Comparison of ENCODE assay signal across 1 cellular context in the genomic region with DNA sequence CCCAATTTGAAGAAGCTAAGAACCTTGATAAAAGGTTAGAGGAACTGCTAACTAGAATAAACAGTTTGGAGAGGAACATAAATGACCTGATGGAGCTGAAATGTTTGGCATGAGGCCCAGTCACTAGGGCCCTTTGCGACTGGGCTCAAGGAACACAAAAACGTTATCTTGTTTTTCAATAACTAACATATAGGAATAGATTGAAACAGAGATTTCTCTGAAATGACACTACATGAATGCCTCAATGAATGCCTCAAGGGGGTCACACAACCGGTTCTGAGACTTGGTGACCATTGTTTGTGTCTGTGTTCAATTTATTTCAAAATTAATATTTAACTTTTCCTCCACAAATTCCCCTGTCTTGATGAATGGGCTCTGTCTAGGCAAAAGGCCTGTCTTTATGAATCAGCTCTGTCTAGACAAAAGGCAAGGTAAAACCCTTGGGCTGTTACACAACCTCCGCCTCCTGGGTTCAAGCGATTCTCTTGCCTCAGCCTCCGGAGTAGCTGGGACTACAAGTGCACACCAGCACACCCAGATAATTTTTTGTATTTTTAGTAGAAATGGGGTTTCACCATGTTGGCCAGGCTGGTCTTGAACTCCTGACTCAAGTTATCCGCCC.
TF ChIP-seq lines count a peak whose summit lies in the region.

No MANE protein-coding gene starts in this region.

TF ChIP-seq in WTC11, 78 proteins besides CTCF, POLR2A, EP300 and RAD21 (continued from another document):
- TF ChIP-seq ZBTB21 (CRISPR knock-in tag; IDR thresholded peaks at IDR 0.05; ENCODE audit: borderline replicate concordance): no peak
